17 cellular contexts compared by ENCODE assay signal in genomic region chr3:131972550-131972949, GRCh38.
DNase-seq lines count a peak whose midpoint lies in the region; ATAC-seq and TF ChIP-seq lines count a peak whose summit lies in the region.
"Had no signal": no experiment of that assay in that cellular context is flagged by ENCODE, and none has a peak within 500 bp of the region (broad histone marks: within the 10 kb centered on the region; RNA-seq: fewer than 3 reads in every experiment).

No MANE protein-coding gene starts in this region.

- H3K4me3 ChIP-seq in SJSA1 (no peak overlapping the region), aorta (ENCODE audit: low read length in 2 of 2) (no peak overlapping the region), breast epithelium (no peak overlapping the region)
- H3K4me3 ChIP-seq: K562 had no signal

- 6 to 15% methylated on average over 4 of the region's 4 CpGs for WGBS in aorta, 2 donors

- no peaks in the 10 kb centered on the region for H3K36me3 ChIP-seq in SJSA1
- H3K36me3 ChIP-seq in aorta (ENCODE audit: control insufficient read depth in 1 of 2, insufficient read depth in 2 of 2, low read length in 1 of 2), result no peaks in the 10 kb centered on the region
- no peaks in the 10 kb centered on the region for H3K36me3 ChIP-seq in breast epithelium

- peak; percentile 10 for TF ChIP-seq CTCF in activated CD8-positive, alpha-beta T cell treated with anti-CD3 and anti-CD28 coated beads for 36 hours (IDR thresholded peaks at IDR 0.05)
- no peak for TF ChIP-seq CTCF in nephron progenitor cell (IDR thresholded peaks at IDR 0.05)
- no peak for TF ChIP-seq CTCF in breast epithelium (IDR thresholded peaks at IDR 0.05)

- no peak for DNase-seq in activated CD8-positive, alpha-beta T cell treated with anti-CD3 and anti-CD28 coated beads for 36 hours
- no peak for DNase-seq in activated CD8-positive, alpha-beta T cell treated with anti-CD3 and anti-CD28 coated beads, Interleukin-2, amount 10 ng/mL, durations not matched to agents 7 days and 5 days
- DNase-seq in SJSA1 (ENCODE audit: low read depth in 1 of 2, low spot score in 2 of 2), result no peak
- DNase-seq in nephron progenitor cell, result no peak
- DNase-seq in aorta, result no peak
- no peak for DNase-seq in breast epithelium (ENCODE audit: low spot score in 2 of 2)
- DNase-seq in activated CD8-positive, alpha-beta memory T cell treated with anti-CD3 and anti-CD28 coated beads, Interleukin-2, amount 50 U/mL, for 48 hours, result no peak
- DNase-seq: Caco-2; CD4-positive, alpha-beta T cell; DMS79; NCI-H1105 treated with DMSO at 0.1 percent for 48 hours; NCI-H1694; NCI-H510A; NCI-H774; SHP77 had no signal

- POLR2A ChIA-PET in activated CD8-positive, alpha-beta T cell treated with anti-CD3 and anti-CD28 coated beads for 36 hours (lab: Charles Lee), result no interaction called here
- POLR2A ChIA-PET in activated CD8-positive, alpha-beta T cell treated with anti-CD3 and anti-CD28 coated beads, Interleukin-2, amount 10 ng/mL, durations not matched to agents 7 days and 5 days (lab: Charles Lee), result no interaction called here

- H3K9me3 Mint-ChIP-seq in activated CD8-positive, alpha-beta T cell treated with anti-CD3 and anti-CD28 coated beads for 36 hours, result peaks cover under 1% of the 10 kb centered on the region
- no peaks in the 10 kb centered on the region for H3K9me3 Mint-ChIP-seq in activated CD8-positive, alpha-beta T cell treated with anti-CD3 and anti-CD28 coated beads, Interleukin-2, amount 10 ng/mL, durations not matched to agents 7 days and 5 days (ENCODE audit: insufficient read depth)
- H3K9me3 Mint-ChIP-seq in nephron progenitor cell, result peaks cover 10% of the 10 kb centered on the region
- H3K9me3 Mint-ChIP-seq in activated T-helper 17 cell treated with anti-CD3 and anti-CD28 coated beads, Interleukin-2, amount 50 U/mL, for 72 hours, result peaks cover 3% of the 10 kb centered on the region
- H3K9me3 Mint-ChIP-seq: CD4-positive, alpha-beta T cell had no signal

- intact Hi-C loops in activated CD8-positive, alpha-beta T cell treated with anti-CD3 and anti-CD28 coated beads for 36 hours (cut with micrococcal nuclease), result no loop called here
- intact Hi-C loops in aorta (cut with DNase I), result loop anchor here in 1 of 2 donors (10.0 kb wide), 1 partner anchor 128 kb away; no protein-coding TSS in a partner anchor
- intact Hi-C loops in breast epithelium (cut with DNase I; ENCODE audit: low total_unique reads), result no loop called here

- no peak for ATAC-seq in activated CD8-positive, alpha-beta T cell treated with anti-CD3 and anti-CD28 coated beads for 36 hours
- ATAC-seq in activated CD8-positive, alpha-beta T cell treated with anti-CD3 and anti-CD28 coated beads, Interleukin-2, amount 10 ng/mL, durations not matched to agents 7 days and 5 days, result no peak
- no peak for ATAC-seq in aorta (ENCODE audit: low FRiP score)
- no peak for ATAC-seq in activated T-helper 17 cell treated with anti-CD3 and anti-CD28 coated beads, Interleukin-2, amount 50 U/mL, for 72 hours (replicated peaks)
- ATAC-seq: K562 had no signal

- H3K4me1 ChIP-seq in SJSA1 (replicated peaks), result peaks cover 11% of the 10 kb centered on the region
- H3K4me1 ChIP-seq in aorta (ENCODE audit: control insufficient read depth in 1 of 2, insufficient read depth in 2 of 2, low read length in 2 of 2), result peaks cover 2 to 14% of the 10 kb centered on the region in 2 donors
- no peaks in the 10 kb centered on the region for H3K4me1 ChIP-seq in breast epithelium

- H3K9me3 ChIP-seq in SJSA1 (replicated peaks), result no peaks in the 10 kb centered on the region
- no peaks in the 10 kb centered on the region for H3K9me3 ChIP-seq in aorta (ENCODE audit: control insufficient read depth, low read length)
- peaks cover 0 to 5% of the 10 kb centered on the region in 2 donors for H3K9me3 ChIP-seq in breast epithelium
- H3K9me3 ChIP-seq: Caco-2 had no signal

- no peak overlapping the region for H3K4me3 Mint-ChIP-seq in activated CD8-positive, alpha-beta T cell treated with anti-CD3 and anti-CD28 coated beads for 36 hours
- no peak overlapping the region for H3K4me3 Mint-ChIP-seq in activated CD8-positive, alpha-beta T cell treated with anti-CD3 and anti-CD28 coated beads, Interleukin-2, amount 10 ng/mL, durations not matched to agents 7 days and 5 days
- H3K4me3 Mint-ChIP-seq in nephron progenitor cell, result no peak overlapping the region
- H3K4me3 Mint-ChIP-seq in activated T-helper 17 cell treated with anti-CD3 and anti-CD28 coated beads, Interleukin-2, amount 50 U/mL, for 72 hours, result no peak overlapping the region
- H3K4me3 Mint-ChIP-seq: CD4-positive, alpha-beta T cell had no signal

- H3K27me3 ChIP-seq in SJSA1 (replicated peaks) (no peaks in the 10 kb centered on the region), aorta (ENCODE audit: control insufficient read depth in 1 of 2, insufficient read depth in 2 of 2, low read length in 1 of 2) (no peaks in the 10 kb centered on the region), breast epithelium (no peaks in the 10 kb centered on the region)

- H3K27ac ChIP-seq in SJSA1, result peak overlapping the region; percentile 45; the same call in 1 of the 2 replicates
- peak overlapping the region; percentile 74 to 91 for H3K27ac ChIP-seq in aorta (ENCODE audit: low read depth in 1 of 2, low read length in 2 of 2)
- no peak overlapping the region for H3K27ac ChIP-seq in breast epithelium

- H3K27me3 Mint-ChIP-seq in activated CD8-positive, alpha-beta T cell treated with anti-CD3 and anti-CD28 coated beads for 36 hours, result no peaks in the 10 kb centered on the region
- H3K27me3 Mint-ChIP-seq in activated CD8-positive, alpha-beta T cell treated with anti-CD3 and anti-CD28 coated beads, Interleukin-2, amount 10 ng/mL, durations not matched to agents 7 days and 5 days (ENCODE audit: low read depth), result no peaks in the 10 kb centered on the region
- no peaks in the 10 kb centered on the region for H3K27me3 Mint-ChIP-seq in nephron progenitor cell (ENCODE audit: low read depth, poor library complexity)
- no peaks in the 10 kb centered on the region for H3K27me3 Mint-ChIP-seq in activated T-helper 17 cell treated with anti-CD3 and anti-CD28 coated beads, Interleukin-2, amount 50 U/mL, for 72 hours
- H3K27me3 Mint-ChIP-seq: CD4-positive, alpha-beta T cell had no signal

- H3K36me3 Mint-ChIP-seq in activated CD8-positive, alpha-beta T cell treated with anti-CD3 and anti-CD28 coated beads for 36 hours (ENCODE audit: low read depth), result no peaks in the 10 kb centered on the region
- no peaks in the 10 kb centered on the region for H3K36me3 Mint-ChIP-seq in activated CD8-positive, alpha-beta T cell treated with anti-CD3 and anti-CD28 coated beads, Interleukin-2, amount 10 ng/mL, durations not matched to agents 7 days and 5 days (ENCODE audit: low read depth)
- peaks cover 4% of the 10 kb centered on the region for H3K36me3 Mint-ChIP-seq in nephron progenitor cell (ENCODE audit: low read depth)
- no peaks in the 10 kb centered on the region for H3K36me3 Mint-ChIP-seq in activated T-helper 17 cell treated with anti-CD3 and anti-CD28 coated beads, Interleukin-2, amount 50 U/mL, for 72 hours (ENCODE audit: low read depth)

- no peak for TF ChIP-seq POLR2A in breast epithelium (IDR thresholded peaks at IDR 0.05)

- CTCF ChIA-PET in activated CD8-positive, alpha-beta T cell treated with anti-CD3 and anti-CD28 coated beads for 36 hours (lab: Charles Lee), result no interaction called here
- CTCF ChIA-PET in activated CD8-positive, alpha-beta T cell treated with anti-CD3 and anti-CD28 coated beads, Interleukin-2, amount 10 ng/mL, durations not matched to agents 7 days and 5 days (lab: Charles Lee), result no interaction called here

- no peaks in the 10 kb centered on the region for H3K4me1 Mint-ChIP-seq in activated CD8-positive, alpha-beta T cell treated with anti-CD3 and anti-CD28 coated beads for 36 hours (ENCODE audit: low read depth)
- no peaks in the 10 kb centered on the region for H3K4me1 Mint-ChIP-seq in activated CD8-positive, alpha-beta T cell treated with anti-CD3 and anti-CD28 coated beads, Interleukin-2, amount 10 ng/mL, durations not matched to agents 7 days and 5 days (ENCODE audit: low read depth)
- H3K4me1 Mint-ChIP-seq in nephron progenitor cell, result peaks cover 31% of the 10 kb centered on the region
- no peaks in the 10 kb centered on the region for H3K4me1 Mint-ChIP-seq in activated T-helper 17 cell treated with anti-CD3 and anti-CD28 coated beads, Interleukin-2, amount 50 U/mL, for 72 hours

- H3K27ac Mint-ChIP-seq in activated CD8-positive, alpha-beta T cell treated with anti-CD3 and anti-CD28 coated beads for 36 hours, result no peak overlapping the region
- no peak overlapping the region for H3K27ac Mint-ChIP-seq in activated CD8-positive, alpha-beta T cell treated with anti-CD3 and anti-CD28 coated beads, Interleukin-2, amount 10 ng/mL, durations not matched to agents 7 days and 5 days
- H3K27ac Mint-ChIP-seq in nephron progenitor cell, result peak overlapping the region; percentile 79
- H3K27ac Mint-ChIP-seq in activated T-helper 17 cell treated with anti-CD3 and anti-CD28 coated beads, Interleukin-2, amount 50 U/mL, for 72 hours, result no peak overlapping the region
- H3K27ac Mint-ChIP-seq: CD4-positive, alpha-beta T cell had no signal

Comparison
In these comparisons a context has a peak if more than half of its experiments do, and no peak if none do; other contexts are left out.
1. H3K27ac ChIP-seq: peak in SJSA1 (single experiment) and aorta (2 of 2); none in breast epithelium (0 of 2).